ENCODE assay signal across 8 cellular contexts in genomic region chr20:36591854-36592641, GRCh38. TPM values are rescaled to one million over a fixed set of nuclear protein-coding genes. Genes with fewer than 3 reads are reported as not detected.
A peak's percentile ranks its signal among the peaks of the same experiment; 100 is the strongest.
DNase-seq lines count a peak whose midpoint lies in the region; ATAC-seq, FAIRE-seq and TF ChIP-seq lines count a peak whose summit lies in the region.

No MANE protein-coding gene starts in this region.

- H3K36me3 Mint-ChIP-seq in activated CD4-positive, alpha-beta T cell treated with anti-CD3 and anti-CD28 coated beads for 36 hours (ENCODE audit: low read depth): peaks cover 46% of the 10 kb centered on the region

- POLR2A ChIA-PET in AG04450 (lab: Yijun Ruan, JAX): interaction anchor here (1.0 kb wide), 1 partner anchor 14 kb away, joined by 4 read pairs; the partner anchor contains the start of gene RAB5IF
- POLR2A ChIA-PET in activated CD4-positive, alpha-beta T cell treated with anti-CD3 and anti-CD28 coated beads for 36 hours (lab: Charles Lee): interaction anchor here (0.5 to 1.9 kb wide), 8 partner anchors 12 to 548 kb away, joined by 3 to 12 read pairs (median 5); partner anchors contain the start of gene NDRG3

- intact Hi-C loops in activated CD4-positive, alpha-beta T cell treated with anti-CD3 and anti-CD28 coated beads for 36 hours (cut with DNase I, micrococcal nuclease): no loop called here

- H3K36me3 ChIP-seq in effector memory CD4-positive, alpha-beta T cell (ENCODE audit: control insufficient read depth, insufficient read depth, low read length): no peaks in the 10 kb centered on the region
- H3K36me3 ChIP-seq in parathyroid adenoma (ENCODE audit: control insufficient read depth, insufficient read depth, low read length): no peaks in the 10 kb centered on the region

- peaks cover 20% of the 10 kb centered on the region for H3K4me1 ChIP-seq in effector memory CD4-positive, alpha-beta T cell (ENCODE audit: control insufficient read depth, insufficient read depth, low read length, poor library complexity, severe bottlenecking)
- peaks cover 10% of the 10 kb centered on the region for H3K4me1 ChIP-seq in parathyroid adenoma

- H3K27ac Mint-ChIP-seq in activated CD4-positive, alpha-beta T cell treated with anti-CD3 and anti-CD28 coated beads for 36 hours: peak overlapping the region; percentile 69

- FAIRE-seq in HTR-8/SVneo (lab: Jason Lieb, UNC): peak; percentile 9

- peak; percentile 50 for TF ChIP-seq CTCF in AG04450 (IDR thresholded peaks at IDR 0.05; ENCODE audit: low read depth, low read length)
- TF ChIP-seq CTCF in parathyroid adenoma (IDR thresholded peaks at IDR 0.05): peak; percentile 51

- no peaks in the 10 kb centered on the region for H3K79me2 ChIP-seq in parathyroid adenoma

- peaks cover 57% of the 10 kb centered on the region for H3K4me1 Mint-ChIP-seq in activated CD4-positive, alpha-beta T cell treated with anti-CD3 and anti-CD28 coated beads for 36 hours

- H3K4me3 ChIP-seq in AG04450 (ENCODE audit: low read depth, low read length) (no peak overlapping the region), parathyroid adenoma (ENCODE audit: low read depth, low read length) (no peak overlapping the region)
- no peak overlapping the region for H3K4me3 ChIP-seq in effector memory CD4-positive, alpha-beta T cell (ENCODE audit: insufficient read depth, low read depth, low read length, poor library complexity, severe bottlenecking)

- H2AFZ ChIP-seq in parathyroid adenoma: peak overlapping the region; percentile 25

- H3K4me3 Mint-ChIP-seq in activated CD4-positive, alpha-beta T cell treated with anti-CD3 and anti-CD28 coated beads for 36 hours: peak overlapping the region; percentile 4

- no peak overlapping the region for H3K9ac ChIP-seq in parathyroid adenoma

- H3K27me3 Mint-ChIP-seq in activated CD4-positive, alpha-beta T cell treated with anti-CD3 and anti-CD28 coated beads for 36 hours: no peaks in the 10 kb centered on the region

- CTCF ChIA-PET in AG04450 (lab: Charles Lee): interaction anchor here (0.6 to 2.1 kb wide), 7 partner anchors 8 to 318 kb away, joined by 3 to 13 read pairs (median 3); partner anchors contain the start of gene RAB5IF
- CTCF ChIA-PET in activated CD4-positive, alpha-beta T cell treated with anti-CD3 and anti-CD28 coated beads for 36 hours (lab: Charles Lee): interaction anchor here (0.6 to 5.6 kb wide), 5 partner anchors 13 to 184 kb away, joined by 3 to 36 read pairs (median 3); partner anchors contain the start of gene RAB5IF

- DNase-seq in AG04450 (ENCODE audit: low read depth, low spot score): no peak
- DNase-seq in HTR-8/SVneo (ENCODE audit: insufficient read length, low spot score): no peak
- peak; percentile 76 for DNase-seq in activated CD4-positive, alpha-beta T cell treated with anti-CD3 and anti-CD28 coated beads for 36 hours
- DNase-seq in effector memory CD4-positive, alpha-beta T cell: peak; percentile 43 to 58 (median 51)
- no peak for DNase-seq in NCI-H2029 treated with DMSO at 0.1 percent for 48 hours (lab: John Stamatoyannopoulos, UW)
- DNase-seq in KG1 (lab: John Stamatoyannopoulos, UW): no peak

- no peak overlapping the region for H3K27ac ChIP-seq in AG04450 (ENCODE audit: low read depth, low read length)
- peak overlapping the region; percentile 59 for H3K27ac ChIP-seq in effector memory CD4-positive, alpha-beta T cell (ENCODE audit: insufficient read depth, low read length, poor library complexity, severe bottlenecking)
- peak overlapping the region; percentile 59 for H3K27ac ChIP-seq in parathyroid adenoma

- peak; percentile 50 for ATAC-seq in activated CD4-positive, alpha-beta T cell treated with anti-CD3 and anti-CD28 coated beads for 36 hours
- ATAC-seq in HG03469 (IDR thresholded peaks at IDR 0.05; ENCODE audit: unreplicated experiment): no peak

- H3K9me3 ChIP-seq in AG04450 (ENCODE audit: control insufficient read depth, insufficient read depth, low read length) (peaks cover 3% of the 10 kb centered on the region; the same call in 1 of the 2 replicates), parathyroid adenoma (ENCODE audit: control insufficient read depth, low read length) (no peaks in the 10 kb centered on the region)
- H3K9me3 ChIP-seq in effector memory CD4-positive, alpha-beta T cell (ENCODE audit: control insufficient read depth, low read length): no peaks in the 10 kb centered on the region

- H3K4me2 ChIP-seq in parathyroid adenoma (ENCODE audit: low read length): peak overlapping the region; percentile 8

- no peaks in the 10 kb centered on the region for H3K9me3 Mint-ChIP-seq in activated CD4-positive, alpha-beta T cell treated with anti-CD3 and anti-CD28 coated beads for 36 hours (ENCODE audit: low read depth)

- H3K27me3 ChIP-seq in AG04450 (ENCODE audit: control insufficient read depth, insufficient read depth, low read length) (no peaks in the 10 kb centered on the region), parathyroid adenoma (ENCODE audit: control insufficient read depth, insufficient read depth, low read length) (no peaks in the 10 kb centered on the region)
- H3K27me3 ChIP-seq in effector memory CD4-positive, alpha-beta T cell (replicated peaks; ENCODE audit: control insufficient read depth, insufficient read depth, low read length, poor library complexity, severe bottlenecking): no peaks in the 10 kb centered on the region

RNA-seq across cellular contexts. Expression of gene RAB5IF, which starts 13.5 kb away (rescaled TPM):
- polyA plus RNA-seq in AG04450 (2011; rRNA removed): 125 and 151 TPM in 2 replicates
- polyA minus RNA-seq in AG04450 (2011; rRNA and poly(A)+ RNA removed): 31.6 and 47.3 TPM in 2 replicates
- total RNA-seq in activated CD4-positive, alpha-beta T cell treated with anti-CD3 and anti-CD28 coated beads for 36 hours: 10 to 100 TPM; 71.7 to 90.2 TPM

RNA-seq across cellular contexts. Expression of gene TGIF2, which starts 18.7 kb away (rescaled TPM):
- 12.2 TPM in 2 replicates for polyA plus RNA-seq in AG04450 (2011; rRNA removed)
- 11.4 and 13.4 TPM in 2 replicates for polyA minus RNA-seq in AG04450 (2011; rRNA and poly(A)+ RNA removed)
- total RNA-seq in activated CD4-positive, alpha-beta T cell treated with anti-CD3 and anti-CD28 coated beads for 36 hours: 10 to 100 TPM; 44.9 to 48.7 TPM

RNA-seq across cellular contexts. Expression of gene MYL9, which starts 50.7 kb away (rescaled TPM):
- polyA plus RNA-seq in AG04450 (2011; rRNA removed): 273 and 380 TPM in 2 replicates
- polyA minus RNA-seq in AG04450 (2011; rRNA and poly(A)+ RNA removed): 338 and 442 TPM in 2 replicates
- total RNA-seq in activated CD4-positive, alpha-beta T cell treated with anti-CD3 and anti-CD28 coated beads for 36 hours: under 1 TPM; 0.60 to 0.66 TPM

RNA-seq across cellular contexts. Expression of gene SLA2, which starts 53.9 kb away (rescaled TPM):
- not detected in 2 replicates for polyA plus RNA-seq in AG04450 (2011; rRNA removed)
- polyA minus RNA-seq in AG04450 (2011; rRNA and poly(A)+ RNA removed): not detected in 2 replicates
- total RNA-seq in activated CD4-positive, alpha-beta T cell treated with anti-CD3 and anti-CD28 coated beads for 36 hours: 10 to 100 TPM; 48.7 to 52.6 TPM

Comparison
In these comparisons a context has a peak if more than half of its experiments do, and no peak if none do; other contexts are left out.
1. DNase-seq: peak in activated CD4-positive, alpha-beta T cell treated with anti-CD3 and anti-CD28 coated beads for 36 hours (single experiment) and effector memory CD4-positive, alpha-beta T cell (3 of 3); none in AG04450 (single experiment), HTR-8/SVneo (single experiment), NCI-H2029 treated with DMSO at 0.1 percent for 48 hours (single experiment) and KG1 (single experiment).